Comparison of ENCODE assay signal across 21 cellular contexts in the genomic region with DNA sequence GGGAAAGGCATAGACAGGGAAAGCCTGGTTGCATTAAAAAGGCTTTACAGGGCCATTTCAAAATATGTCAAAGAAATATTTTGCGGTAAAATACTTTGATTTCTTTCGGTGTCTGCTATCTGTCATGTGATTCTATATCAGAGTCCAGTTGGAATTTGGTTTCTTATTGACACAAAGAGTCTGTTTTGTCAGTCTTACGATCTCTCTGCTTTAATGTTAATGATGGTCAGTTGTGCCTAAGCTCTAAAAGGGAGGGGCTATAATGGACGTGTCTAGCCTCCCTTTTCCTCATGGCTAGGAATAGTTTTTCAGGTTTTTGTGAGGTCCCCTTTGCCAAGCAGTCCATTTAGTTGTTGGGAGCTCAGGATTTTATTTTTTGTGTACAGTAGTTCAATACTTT. TPM values are rescaled to one million over a fixed set of nuclear protein-coding genes. Genes with fewer than 3 reads are reported as not detected.
DNase-seq lines count a peak whose midpoint lies in the region; FAIRE-seq and TF ChIP-seq lines count a peak whose summit lies in the region.
"Had no signal": no experiment of that assay in that cellular context is flagged by ENCODE, and none has a peak within 500 bp of the region (broad histone marks: within the 10 kb centered on the region; RNA-seq: fewer than 3 reads in every experiment).

No MANE protein-coding gene starts in this region.

- TF ChIP-seq CTCF in VCaP (conservative IDR thresholded peaks at IDR 0.05) (no peak), hepatocyte (IDR thresholded peaks at IDR 0.05; ENCODE audit: poor library complexity) (no peak)

- no peaks in the 10 kb centered on the region for H3K79me2 ChIP-seq in hepatocyte

- peaks cover 49% of the 10 kb centered on the region for H3K9me3 ChIP-seq in BLaER1
- peaks cover 11% of the 10 kb centered on the region for H3K9me3 ChIP-seq in hepatocyte (ENCODE audit: low read depth)

- H3K4me1 ChIP-seq in BLaER1 (peaks cover 20% of the 10 kb centered on the region), hepatocyte (ENCODE audit: insufficient read depth) (no peaks in the 10 kb centered on the region)
- H3K4me1 ChIP-seq: Caco-2 had no signal

- no peaks in the 10 kb centered on the region for H3K27me3 ChIP-seq in BLaER1
- H3K27me3 ChIP-seq in hepatocyte: no peaks in the 10 kb centered on the region

- H3K27ac ChIP-seq in BLaER1 (no peak overlapping the region), VCaP (peak overlapping the region; percentile 54), hepatocyte (peak overlapping the region; percentile 6)
- H3K27ac ChIP-seq: 22Rv1, GM23248 had no signal

- 63% methylated on average over 4 of the region's 4 CpGs for WGBS in hepatocyte (ENCODE audit: low lambda C conversion rate, missing lambda C conversion rate)

- no peak overlapping the region for H3K9ac ChIP-seq in BLaER1
- H3K9ac ChIP-seq: GM23248 had no signal

- H3K36me3 ChIP-seq in BLaER1 (peaks cover 63% of the 10 kb centered on the region), hepatocyte (replicated peaks; ENCODE audit: insufficient read depth, low read depth) (no peaks in the 10 kb centered on the region)

- H4K20me1 ChIP-seq in BLaER1 (no peaks in the 10 kb centered on the region), hepatocyte (ENCODE audit: insufficient read depth, poor library complexity, severe bottlenecking) (no peaks in the 10 kb centered on the region)

- FAIRE-seq in GM12892 (lab: Jason Lieb, UNC): peak; percentile 9
- FAIRE-seq: GM12878, GM19239, H1 had no signal

- H3K4me2 ChIP-seq in BLaER1 (peak overlapping the region; percentile 50), hepatocyte (no peak overlapping the region)

- TF ChIP-seq POLR2A in GM12892 (IDR thresholded peaks at IDR 0.05; ENCODE audit: low read depth, low read length): no peak

- H3K9me2 ChIP-seq in hepatocyte (replicated peaks; ENCODE audit: insufficient read depth): no peaks in the 10 kb centered on the region

- H2AFZ ChIP-seq in hepatocyte: no peak overlapping the region
- H2AFZ ChIP-seq: GM23248 had no signal

- DNase-seq in GM12892 (ENCODE audit: insufficient read length) (no peak), hepatocyte (ENCODE audit: low spot score) (no peak), head of caudate nucleus (no peak), NCI-H1436 (lab: John Stamatoyannopoulos, UW) (no peak)
- no peak for DNase-seq in activated CD4-positive, alpha-beta T cell treated with anti-CD3 and anti-CD28 coated beads, Interleukin-2, amount 50 U/mL, for 1 hour
- DNase-seq: C1 segment of cervical spinal cord; Caco-2; CD4-positive, alpha-beta memory T cell; DMS153; DMS79; EL; GDM1; GM23248; H7; HCEC 1CT had no signal

- H3K4me3 ChIP-seq in BLaER1 (no peak overlapping the region), hepatocyte (no peak overlapping the region)
- H3K4me3 ChIP-seq: GM12878, GM23248 had no signal

- intact Hi-C loops in head of caudate nucleus (cut with DNase I): no loop called here

RNA-seq across cellular contexts. Expression of a gene that starts 31.5 kb away (rescaled TPM):
- 15.9 TPM for polyA plus RNA-seq in GM12892 (2012; ENCODE audit: missing spikeins)
- total RNA-seq in hepatocyte: 9.1 and 11.9 TPM in 2 replicates
- polyA plus RNA-seq in hepatocyte: 5.5 and 6.7 TPM in 2 replicates
